ENCODE assay signal across 34 cellular contexts in the genomic region with DNA sequence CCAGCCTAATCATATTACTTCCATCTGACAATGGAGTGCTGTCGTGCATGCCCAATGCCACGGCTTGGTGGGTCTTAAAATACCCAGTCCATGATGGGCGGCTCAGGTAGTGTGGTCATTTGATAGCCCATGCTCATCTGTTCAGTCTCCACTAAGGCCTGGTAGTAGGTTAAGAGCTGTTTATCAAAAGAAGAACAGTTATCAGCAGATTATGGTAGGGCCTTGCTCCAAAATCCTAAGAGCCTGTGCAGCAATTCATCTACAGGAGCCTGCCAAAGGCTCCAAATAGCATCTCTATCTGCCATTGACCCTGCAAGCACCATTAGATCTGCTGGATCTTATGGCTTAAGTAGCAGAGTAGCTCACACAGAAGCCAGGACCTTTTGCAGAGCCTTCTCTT. TPM values are rescaled to one million over a fixed set of nuclear protein-coding genes. Genes with fewer than 3 reads are reported as not detected.
"Had no signal": no experiment of that assay in that cellular context is flagged by ENCODE, and none has a peak within 500 bp of the region (broad histone marks: within the 10 kb centered on the region; RNA-seq: fewer than 3 reads in every experiment).

No MANE protein-coding gene starts in this region.

- H3K36me3 ChIP-seq: adrenal gland, ascending aorta, brain microvascular endothelial cell, breast epithelium, cardiac muscle cell had no signal

- ATAC-seq: activated naive CD4-positive, alpha-beta T cell treated with anti-CD3 and anti-CD28 coated beads, Interleukin-2, amount 50 U/mL, for 72 hours; activated naive CD8-positive, alpha-beta T cell treated with anti-CD3 and anti-CD28 coated beads, Interleukin-2, amount 50 U/mL, for 24 hours; activated T-cell treated with anti-CD3 and anti-CD28 coated beads, Interleukin-2, amount 50 U/mL, for 4 hours; activated T-cell treated with anti-CD3 and anti-CD28 coated beads, Interleukin-2, amount 50 U/mL, for 72 hours; activated T-helper 17 cell treated with anti-CD3 and anti-CD28 coated beads, Interleukin-2, amount 50 U/mL, for 72 hours; body of pancreas had no signal

- H3K4me1 ChIP-seq: adrenal gland, ascending aorta, body of pancreas, breast epithelium had no signal

- H3K27ac ChIP-seq: adrenal gland, ascending aorta, body of pancreas, brain microvascular endothelial cell, breast epithelium, cardiac muscle cell had no signal

- H3K4me3 ChIP-seq: adrenal gland, ascending aorta, body of pancreas, breast epithelium, cardiac muscle cell had no signal

- H3K27me3 ChIP-seq: adrenal gland, ascending aorta, body of pancreas, brain microvascular endothelial cell, breast epithelium, cardiac muscle cell had no signal

- H3K9me3 ChIP-seq: adrenal gland, ascending aorta, body of pancreas, breast epithelium had no signal

- DNase-seq: activated effector memory CD4-positive, alpha-beta T cell treated with anti-CD3 and anti-CD28 coated beads, Interleukin-2, amount 50 U/mL, for 16 hours; activated effector memory CD4-positive, alpha-beta T cell treated with Interleukin-2 at 50 U/mL for 16 hours; activated gamma-delta T cell; activated gamma-delta T cell treated with Interleukin-2 at 50 U/mL for 16 hours; activated naive CD4-positive, alpha-beta T cell; activated naive CD4-positive, alpha-beta T cell treated with anti-CD3 and anti-CD28 coated beads for 36 hours; activated naive CD4-positive, alpha-beta T cell treated with anti-CD3 and anti-CD28 coated beads, Interleukin-2, amount 10 ng/mL, durations not matched to agents 7 days and 5 days; activated naive CD4-positive, alpha-beta T cell treated with anti-CD3 and anti-CD28 coated beads, Interleukin-2, amount 50 U/mL, for 16 hours; activated naive CD4-positive, alpha-beta T cell treated with Interleukin-2 at 50 U/mL for 16 hours; activated naive CD8-positive, alpha-beta T cell treated with anti-CD3 and anti-CD28 coated beads for 36 hours; activated naive CD8-positive, alpha-beta T cell treated with anti-CD3 and anti-CD28 coated beads, Interleukin-2, amount 10 ng/mL, durations not matched to agents 7 days and 5 days; activated naive CD8-positive, alpha-beta T cell treated with anti-CD3 and anti-CD28 coated beads, Interleukin-2, amount 50 U/mL, for 24 hours; activated T-cell treated with anti-CD3 and anti-CD28 coated beads for 4 hours; activated T-cell treated with anti-CD3 and anti-CD28 coated beads, Interleukin-2, amount 50 U/mL, for 1 hour; activated T-cell treated with anti-CD3 and anti-CD28 coated beads, Interleukin-2, amount 50 U/mL, for 24 hours; activated T-cell treated with anti-CD3 and anti-CD28 coated beads, Interleukin-2, amount 50 U/mL, for 4 hours; activated T-cell treated with anti-CD3 and anti-CD28 coated beads, Interleukin-2, amount 50 U/mL, for 48 hours; activated T-cell treated with anti-CD3 and anti-CD28 coated beads, Interleukin-2, amount 50 U/mL, for 72 hours; adrenal gland; amniotic stem cell; amygdala; anterior cingulate cortex; aorta; body of pancreas; brain microvascular endothelial cell; caudate nucleus; central memory CD4-positive, alpha-beta T cell; cerebellar nuclear complex had no signal

RNA-seq across cellular contexts. Expression of a gene that starts 21.8 kb away (rescaled TPM):
- total RNA-seq: activated naive CD8-positive, alpha-beta T cell treated with anti-CD3 and anti-CD28 coated beads, Interleukin-2, amount 10 ng/mL, durations not matched to agents 7 days and 5 days; bronchial epithelial cell had no signal
